8 cellular contexts compared by ENCODE assay signal in genomic region chr1:156021087-156021416, GRCh38. TPM values are rescaled to one million over a fixed set of nuclear protein-coding genes. Genes with fewer than 3 reads are reported as not detected.
A peak's percentile ranks its signal among the peaks of the same experiment; 100 is the strongest.
DNase-seq lines count a peak whose midpoint lies in the region; ATAC-seq and TF ChIP-seq lines count a peak whose summit lies in the region.

No MANE protein-coding gene starts in this region.

- intact Hi-C loops in dorsolateral prefrontal cortex (cut with DNase I), result loop anchor here (1.0 to 2.0 kb wide), 2 partner anchors 33 to 62 kb away; partner anchors contain the start of genes LAMTOR2 (in 1 of the 2) and MEX3A (in 1 of the 2)

- peak overlapping the region; percentile 92 for H3K4me3 ChIP-seq in BE2C (ENCODE audit: low read depth, low read length)
- peak overlapping the region; percentile 78 for H3K4me3 ChIP-seq in MG63
- peak overlapping the region; percentile 59 to 96 (median 86) for H3K4me3 ChIP-seq in dorsolateral prefrontal cortex

- H3K27me3 ChIP-seq in BE2C (no peaks in the 10 kb centered on the region), MG63 (no peaks in the 10 kb centered on the region), dorsolateral prefrontal cortex (no peaks in the 10 kb centered on the region)

- DNase-seq in BE2C (no peak), MG63 (no peak), dorsolateral prefrontal cortex (no peak), nephron progenitor cell (no peak), GM03348 (ENCODE audit: low spot score) (no peak), NCI-H1694 (lab: John Stamatoyannopoulos, UW) (no peak)
- DNase-seq in stimulated activated CD4-positive, alpha-beta T cell treated with anti-CD3 and anti-CD28 coated beads, Interleukin-15, amount 100 ng/mL, for 24 hours, result no peak

- ATAC-seq in GM18520 (IDR thresholded peaks at IDR 0.05; ENCODE audit: unreplicated experiment), result no peak

- no peaks in the 10 kb centered on the region for H3K9me3 ChIP-seq in BE2C
- H3K9me3 ChIP-seq in MG63, result no peaks in the 10 kb centered on the region

- peak overlapping the region; percentile 94 for H3K4me3 Mint-ChIP-seq in nephron progenitor cell

- peaks cover 35% of the 10 kb centered on the region for H3K36me3 ChIP-seq in BE2C
- peaks cover 39% of the 10 kb centered on the region for H3K36me3 ChIP-seq in MG63

- no peaks in the 10 kb centered on the region for H3K9me3 Mint-ChIP-seq in nephron progenitor cell

- peaks cover 43% of the 10 kb centered on the region for H3K36me3 Mint-ChIP-seq in nephron progenitor cell (ENCODE audit: low read depth)

- H3K27ac ChIP-seq in dorsolateral prefrontal cortex, result peak overlapping the region in 54 of 59 donors; percentile 2 to 92 (median 78)

- H3K4me1 ChIP-seq in BE2C, result no peaks in the 10 kb centered on the region

- TF ChIP-seq CTCF in BE2C (IDR thresholded peaks at IDR 0.05; ENCODE audit: low read depth, low read length) (no peak), dorsolateral prefrontal cortex (IDR thresholded peaks at IDR 0.05 in 54 of 56, conservative IDR thresholded peaks at IDR 0.05 in 2 of 56; ENCODE audit: low read depth in 1 of 56, partially characterized antibody in 56 of 56) (no peak), nephron progenitor cell (IDR thresholded peaks at IDR 0.05) (no peak)

- peaks cover 15% of the 10 kb centered on the region for H3K27me3 Mint-ChIP-seq in nephron progenitor cell (ENCODE audit: low read depth, poor library complexity)

- H3K27ac Mint-ChIP-seq in nephron progenitor cell, result no peak overlapping the region

- peaks cover 30% of the 10 kb centered on the region for H3K4me1 Mint-ChIP-seq in nephron progenitor cell

RNA-seq across cellular contexts. Expression of gene SSR2, which starts 0.3 kb away (rescaled TPM):
- polyA plus RNA-seq in BE2C (2012; ENCODE audit: insufficient read depth, insufficient read length, low read depth), result 528 TPM
- total RNA-seq in MG63 (2014; rRNA removed; shearing (Covaris generic); ENCODE audit: low replicate concordance), result 243 and 387 TPM in 2 replicates
- total RNA-seq in dorsolateral prefrontal cortex, result 10 to 100 TPM; 55.2 to 94.2 (median 71.4) TPM

RNA-seq across cellular contexts. Expression of gene UBQLN4, which starts 32.5 kb away (rescaled TPM):
- polyA plus RNA-seq in BE2C (2012; ENCODE audit: insufficient read depth, insufficient read length, low read depth), result 49.7 TPM
- total RNA-seq in MG63 (2014; rRNA removed; shearing (Covaris generic); ENCODE audit: low replicate concordance), result 29.3 and 40.3 TPM in 2 replicates
- 10 to 100 TPM; 43.3 to 88.3 (median 64.8) TPM for total RNA-seq in dorsolateral prefrontal cortex

RNA-seq across cellular contexts. Expression of gene LAMTOR2, which starts 33.5 kb away (rescaled TPM):
- 192 TPM for polyA plus RNA-seq in BE2C (2012; ENCODE audit: insufficient read depth, insufficient read length, low read depth)
- 5.8 and 16.9 TPM in 2 replicates for total RNA-seq in MG63 (2014; rRNA removed; shearing (Covaris generic); ENCODE audit: low replicate concordance)
- total RNA-seq in dorsolateral prefrontal cortex, result 10 to 100 TPM; 26.8 to 59.6 (median 43.5) TPM

RNA-seq across cellular contexts. Expression of gene RAB25, which starts 39.9 kb away (rescaled TPM):
- polyA plus RNA-seq in BE2C (2012; ENCODE audit: insufficient read depth, insufficient read length, low read depth), result 0.62 TPM
- not detected in 2 replicates for total RNA-seq in MG63 (2014; rRNA removed; shearing (Covaris generic); ENCODE audit: low replicate concordance)
- 1 to 10 TPM in 44 of 120 experiments, under 1 TPM in 36, not detected in 40; 0.44 to 3.3 (median 1.0) TPM for total RNA-seq in dorsolateral prefrontal cortex

RNA-seq across cellular contexts. Expression of gene ARHGEF2, which starts 42.7 kb away (rescaled TPM):
- 293 TPM for polyA plus RNA-seq in BE2C (2012; ENCODE audit: insufficient read depth, insufficient read length, low read depth)
- total RNA-seq in MG63 (2014; rRNA removed; shearing (Covaris generic); ENCODE audit: low replicate concordance), result 38.7 and 70.6 TPM in 2 replicates
- total RNA-seq in dorsolateral prefrontal cortex, result 100 to 1,000 TPM; 113 to 323 (median 165) TPM
